In the genomic region with DNA sequence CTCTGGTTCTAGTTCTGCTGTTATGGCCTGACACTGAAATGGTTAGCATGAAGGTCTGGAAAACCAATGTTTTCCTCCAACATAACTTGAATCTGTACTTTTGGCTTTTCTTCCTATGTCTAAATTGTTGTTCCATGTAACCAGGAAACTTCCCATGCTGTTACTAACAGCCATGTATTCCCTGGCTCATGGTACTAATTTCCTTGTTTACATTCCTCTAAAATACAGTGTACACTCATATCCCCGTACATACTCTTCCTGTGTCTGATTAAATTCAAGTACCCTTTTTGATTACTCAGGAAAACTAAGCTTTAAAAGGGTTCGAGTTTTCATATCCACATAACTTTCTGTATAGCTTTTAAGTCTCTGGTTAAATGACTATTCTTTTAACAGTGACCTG, we compare ENCODE assay signal across 19 cellular contexts. TPM values are rescaled to one million over a fixed set of nuclear protein-coding genes. Genes with fewer than 3 reads are reported as not detected.
DNase-seq lines count a peak whose midpoint lies in the region; ATAC-seq, FAIRE-seq and TF ChIP-seq lines count a peak whose summit lies in the region.
"Had no signal": no experiment of that assay in that cellular context is flagged by ENCODE, and none has a peak within 500 bp of the region (broad histone marks: within the 10 kb centered on the region; RNA-seq: fewer than 3 reads in every experiment).

No MANE protein-coding gene starts in this region.

- no peak overlapping the region for H3K56ac ChIP-seq in H1 (replicated peaks; ENCODE audit: insufficient read length, low read depth, low read length)

- H2BK5ac ChIP-seq in H1 (ENCODE audit: low read depth, low read length), result no peak overlapping the region

- H4K8ac ChIP-seq in H1 (ENCODE audit: extremely low read depth, insufficient read depth, low read length), result no peak overlapping the region

- H3K4ac ChIP-seq in H1 (replicated peaks; ENCODE audit: insufficient read length, low read depth, low read length), result no peak overlapping the region

- DNase-seq in AG08396 (ENCODE audit: low spot score) (peak; percentile 29), HFF-Myc (ENCODE audit: extremely low read depth, low read depth) (peak; percentile 10), H1 (ENCODE audit: low read depth in 1 of 2, low spot score in 2 of 2) (no peak), left lung (no peak), left lobe of liver (ENCODE audit: low spot score) (no peak), D721Med (ENCODE audit: insufficient read length, low spot score) (no peak)
- no peak for DNase-seq in activated naive CD4-positive, alpha-beta T cell treated with anti-CD3 and anti-CD28 coated beads, Interleukin-2, amount 10 ng/mL, durations not matched to agents 7 days and 5 days
- DNase-seq: activated CD4-positive, alpha-beta T cell treated with anti-CD3 and anti-CD28 coated beads for 36 hours; central memory CD4-positive, alpha-beta T cell; erythroblast; NCI-H1694 treated with DMSO at 0.1 percent for 48 hours; NCI-H526 had no signal

- H3K9ac ChIP-seq in H1 (replicated peaks in 1 of 4; ENCODE audit: extremely low read depth in 1 of 4, low read depth in 3 of 4, low read length in 3 of 4), result no peak overlapping the region

- H3K36me3 Mint-ChIP-seq in activated naive CD4-positive, alpha-beta T cell treated with anti-CD3 and anti-CD28 coated beads, Interleukin-2, amount 10 ng/mL, durations not matched to agents 7 days and 5 days, result no peaks in the 10 kb centered on the region

- H3K9me3 Mint-ChIP-seq in activated naive CD4-positive, alpha-beta T cell treated with anti-CD3 and anti-CD28 coated beads, Interleukin-2, amount 10 ng/mL, durations not matched to agents 7 days and 5 days, result no peaks in the 10 kb centered on the region

- H3K27me3 ChIP-seq in H1 (replicated peaks in 1 of 4; ENCODE audit: control insufficient read depth in 3 of 4, extremely low read depth in 1 of 4, insufficient read depth in 3 of 4, low read length in 3 of 4) (no peaks in the 10 kb centered on the region), left lung (peaks cover 0 to 7% of the 10 kb centered on the region in 2 donors)

- peak; percentile 13 for FAIRE-seq in H1 (lab: Jason Lieb, UNC)
- FAIRE-seq in D721Med (lab: Jason Lieb, UNC), result no peak

- H3K4me3 ChIP-seq in HFF-Myc (replicated peaks; ENCODE audit: low read depth, low read length) (no peak overlapping the region), H1 (ENCODE audit: extremely low read depth in 1 of 4, insufficient read depth in 2 of 4, low read depth in 3 of 4, low read length in 4 of 4) (no peak overlapping the region), left lung (no peak overlapping the region)
- H3K4me3 ChIP-seq: HAP-1, skin epidermis had no signal

- no peak overlapping the region for H2BK12ac ChIP-seq in H1 (ENCODE audit: low read depth, low read length)

- no peak overlapping the region for H3K18ac ChIP-seq in H1 (ENCODE audit: extremely low read depth, low read length)

- no peak for TF ChIP-seq POLR2A in H1 (IDR thresholded peaks at IDR 0.05; ENCODE audit: control extremely low read depth in 1 of 2, low read depth in 2 of 2, low read length in 2 of 2)

- no peaks in the 10 kb centered on the region for H3K79me2 ChIP-seq in H1 (ENCODE audit: control insufficient read depth in 1 of 2, insufficient read depth in 2 of 2, low read length in 2 of 2)

- no peak overlapping the region for H3K4me2 ChIP-seq in H1 (ENCODE audit: insufficient read depth in 1 of 2, low read depth in 2 of 2, low read length in 2 of 2)

- no peak overlapping the region for H2BK15ac ChIP-seq in H1 (ENCODE audit: low read length)

- H4K5ac ChIP-seq in H1 (ENCODE audit: insufficient read length, low read depth, low read length), result no peak overlapping the region

- no peak for TF ChIP-seq RAD21 in H1 (IDR thresholded peaks at IDR 0.05 in 1 of 2, conservative IDR thresholded peaks at IDR 0.05 in 1 of 2; ENCODE audit: low read depth in 2 of 2, low read length in 2 of 2)

- no peaks in the 10 kb centered on the region for H4K20me1 ChIP-seq in H1 (replicated peaks in 1 of 2; ENCODE audit: control insufficient read depth in 1 of 2, insufficient read depth in 2 of 2, low read length in 2 of 2)

- H3K9me3 ChIP-seq in H1 (ENCODE audit: insufficient read depth in 2 of 2, low read depth in 1 of 2, low read length in 1 of 2), result no peaks in the 10 kb centered on the region
- no peaks in the 10 kb centered on the region for H3K9me3 ChIP-seq in left lung
- H3K9me3 ChIP-seq: HAP-1 had no signal

- H3K23ac ChIP-seq in H1 (ENCODE audit: insufficient read length), result no peak overlapping the region

- H4K91ac ChIP-seq in H1 (replicated peaks; ENCODE audit: insufficient read length, low read length), result no peak overlapping the region

- no peak overlapping the region for H2AK5ac ChIP-seq in H1 (ENCODE audit: low read depth, low read length)

- peaks cover 7% of the 10 kb centered on the region for H3K4me1 Mint-ChIP-seq in activated naive CD4-positive, alpha-beta T cell treated with anti-CD3 and anti-CD28 coated beads, Interleukin-2, amount 10 ng/mL, durations not matched to agents 7 days and 5 days

- H3K14ac ChIP-seq in H1 (ENCODE audit: insufficient read length), result no peak overlapping the region

- H3K27me3 Mint-ChIP-seq in activated naive CD4-positive, alpha-beta T cell treated with anti-CD3 and anti-CD28 coated beads, Interleukin-2, amount 10 ng/mL, durations not matched to agents 7 days and 5 days, result peaks cover 35% of the 10 kb centered on the region

- no peak overlapping the region for H3K4me3 Mint-ChIP-seq in activated naive CD4-positive, alpha-beta T cell treated with anti-CD3 and anti-CD28 coated beads, Interleukin-2, amount 10 ng/mL, durations not matched to agents 7 days and 5 days
- H3K4me3 Mint-ChIP-seq: activated CD4-positive, alpha-beta T cell treated with anti-CD3 and anti-CD28 coated beads for 36 hours; stimulated activated naive CD8-positive, alpha-beta T cell treated with anti-CD3 and anti-CD28 coated beads, Interleukin-15, Interleukin-2, amounts not matched to agents 100 ng/mL and 50 ng/mL, for 24 hours had no signal

- H3K27ac ChIP-seq in H1 (ENCODE audit: low read depth, low read length) (no peak overlapping the region), left lung (peak overlapping the region; percentile 17 to 87)
- H3K27ac ChIP-seq: skin epidermis had no signal

- H2BK20ac ChIP-seq in H1 (ENCODE audit: low read length), result no peak overlapping the region

- no peak overlapping the region for H2BK120ac ChIP-seq in H1 (replicated peaks; ENCODE audit: low read depth, low read length)

- CTCF ChIA-PET in H1 (lab: Charles Lee; ENCODE audit: partially characterized antibody), result interaction anchor here (0.6 to 10.3 kb wide), 8 partner anchors 48 to 184 kb away, joined by 3 to 90 read pairs (median 4); no protein-coding TSS in a partner anchor
- CTCF ChIA-PET in activated naive CD4-positive, alpha-beta T cell treated with anti-CD3 and anti-CD28 coated beads, Interleukin-2, amount 10 ng/mL, durations not matched to agents 7 days and 5 days (lab: Charles Lee), result interaction anchor here (1.6 to 3.5 kb wide), 3 partner anchors 63 to 183 kb away, joined by 7 to 64 read pairs (median 10); no protein-coding TSS in a partner anchor

- no peaks in the 10 kb centered on the region for H3K79me1 ChIP-seq in H1 (ENCODE audit: low read depth, low read length)

- no peak for TF ChIP-seq EP300 in H1 (IDR thresholded peaks at IDR 0.05; ENCODE audit: borderline replicate concordance in 1 of 2, low read depth in 2 of 2, low read length in 2 of 2)

- intact Hi-C loops in left lung (cut with DNase I), result no loop called here

- POLR2A ChIA-PET in H1 (lab: Charles Lee; ENCODE audit: partially characterized antibody), result interaction anchor here (0.7 to 1.6 kb wide), 5 partner anchors 29 to 636 kb away, joined by 3 to 5 read pairs (median 3); a partner anchor contains a TSS

- no peak overlapping the region for H3K27ac Mint-ChIP-seq in activated naive CD4-positive, alpha-beta T cell treated with anti-CD3 and anti-CD28 coated beads, Interleukin-2, amount 10 ng/mL, durations not matched to agents 7 days and 5 days
- H3K27ac Mint-ChIP-seq: activated CD4-positive, alpha-beta T cell treated with anti-CD3 and anti-CD28 coated beads for 36 hours; stimulated activated naive CD8-positive, alpha-beta T cell treated with anti-CD3 and anti-CD28 coated beads, Interleukin-15, Interleukin-2, amounts not matched to agents 100 ng/mL and 50 ng/mL, for 24 hours had no signal

- no peaks in the 10 kb centered on the region; the same call in 1 of the 2 replicates for H3K23me2 ChIP-seq in H1 (ENCODE audit: low read depth, low read length)

- H3K36me3 ChIP-seq in H1 (ENCODE audit: control insufficient read depth in 2 of 4, insufficient read depth in 4 of 4, low read length in 3 of 4), result no peaks in the 10 kb centered on the region
- no peaks in the 10 kb centered on the region for H3K36me3 ChIP-seq in left lung
- H3K36me3 ChIP-seq: HAP-1 had no signal

- TF ChIP-seq CTCF in HFF-Myc (IDR thresholded peaks at IDR 0.05; ENCODE audit: low read depth, low read length, missing control alignments) (no peak), H1 (IDR thresholded peaks at IDR 0.05; ENCODE audit: control extremely low read depth in 1 of 3, insufficient read depth in 1 of 3, low read depth in 1 of 3, low read length in 3 of 3) (no peak), left lung (IDR thresholded peaks at IDR 0.05) (no peak), D721Med (IDR thresholded peaks at IDR 0.05; ENCODE audit: insufficient read depth, missing control alignments) (no peak)

- ATAC-seq in left lung (peak; percentile 31), GM18867 (IDR thresholded peaks at IDR 0.05; ENCODE audit: unreplicated experiment) (no peak), left lobe of liver (no peak)
- ATAC-seq: activated CD4-positive, alpha-beta T cell treated with anti-CD3 and anti-CD28 coated beads for 36 hours had no signal

- peak overlapping the region; percentile 28; the same call in 1 of the 2 replicates for H2AFZ ChIP-seq in H1 (ENCODE audit: low read length)

- 73% methylated on average over 2 of the region's 2 CpGs; no CpG with 5 or more reads in 1 of the 2 experiments for WGBS in H1 (ENCODE audit: extremely low coverage in 1 of 2, insufficient coverage in 1 of 2, insufficient read length in 1 of 2, insufficient replicate concordance in 2 of 2, low coverage in 1 of 2, low lambda C conversion rate in 2 of 2, missing lambda C conversion rate in 1 of 2), 2 experiments

- peaks cover 0 to 4% (median 0%) of the 10 kb centered on the region in 4 experiments; a peak in 2 of 7 replicates for H3K4me1 ChIP-seq in H1 (replicated peaks in 1 of 4; ENCODE audit: control insufficient read depth in 3 of 4, insufficient read depth in 4 of 4, low read length in 3 of 4)
- H3K4me1 ChIP-seq in left lung, result peaks cover 0 to 20% of the 10 kb centered on the region in 2 donors

RNA-seq across cellular contexts. Expression of a gene that starts 12.3 kb away (rescaled TPM):
- 0.27 TPM in 1 of 2 replicates, not detected in the other for total RNA-seq in H1 (2021; fragmentation: NEBNext Ultra II Directional; extraction: Animal tissue kit (Norgen Biotek cat#: 25700))
- polyA plus RNA-seq in H1 (2011; rRNA removed), result 0.30 and 0.33 TPM in 2 replicates
- polyA plus RNA-seq in H1 (2011; cell fraction: cytosol; rRNA removed), result 0.28 TPM
- polyA plus RNA-seq in H1 (2011; cell fraction: nucleus; rRNA removed), result 0.34 TPM
- polyA plus RNA-seq in H1 (2012, experiment 1 of 2), result 0.11 to 0.14 TPM (median 0.13 TPM) in 3 of 4 replicates, not detected in the other
- not detected for polyA plus RNA-seq in H1 (2012, experiment 2 of 2)
- 0.20 TPM for polyA plus RNA-seq in H1 (2013, experiment 1 of 2)
- 0.18 TPM for polyA plus RNA-seq in H1 (2013, experiment 2 of 2)
- 0.41 TPM in 1 of 2 replicates, not detected in the other for polyA minus RNA-seq in H1 (2011; rRNA and poly(A)+ RNA removed)
- polyA minus RNA-seq in H1 (2011; cell fraction: cytosol; rRNA and poly(A)+ RNA removed), result not detected
- polyA minus RNA-seq in H1 (2011; cell fraction: nucleus; rRNA and poly(A)+ RNA removed), result not detected
- total RNA-seq in left lung (not detected), left lobe of liver (not detected)
- total RNA-seq: activated CD4-positive, alpha-beta T cell treated with anti-CD3 and anti-CD28 coated beads for 36 hours; omental fat pad; T-helper 1 cell treated with Interleukin-12 subunit alpha and Interleukin-12 subunit beta and Interleukin-4 antibody, amounts not matched to agents 30 ng/mL and 1 ng/mL, for 36 hours had no signal
- polyA plus RNA-seq: AG04450 had no signal

Comparison
In these comparisons a context has a peak if more than half of its experiments do, and no peak if none do; other contexts are left out.
1. DNase-seq: peak in AG08396 (single experiment) and HFF-Myc (single experiment); none in H1 (0 of 2), left lung (0 of 2), left lobe of liver (single experiment), D721Med (single experiment) and activated naive CD4-positive, alpha-beta T cell treated with anti-CD3 and anti-CD28 coated beads, Interleukin-2, amount 10 ng/mL, durations not matched to agents 7 days and 5 days (single experiment).